ENCODE assay signal across 11 cellular contexts in genomic region chr1:25870614-25871013, GRCh38. TPM values are rescaled to one million over a fixed set of nuclear protein-coding genes. Genes with fewer than 3 reads are reported as not detected.
DNase-seq lines count a peak whose midpoint lies in the region; ATAC-seq and TF ChIP-seq lines count a peak whose summit lies in the region.
"Had no signal": no experiment of that assay in that cellular context is flagged by ENCODE, and none has a peak within 500 bp of the region (broad histone marks: within the 10 kb centered on the region; RNA-seq: fewer than 3 reads in every experiment).

No MANE protein-coding gene starts in this region.

- H3K27me3 ChIP-seq in Panc1 (ENCODE audit: control insufficient read depth, insufficient read depth, low read length) (no peaks in the 10 kb centered on the region), hepatocyte (no peaks in the 10 kb centered on the region)

- H3K79me2 ChIP-seq in hepatocyte = peaks cover 35% of the 10 kb centered on the region

- H3K9me3 ChIP-seq in Panc1 (ENCODE audit: control insufficient read depth, insufficient read depth, low read depth, low read length) (no peaks in the 10 kb centered on the region), hepatocyte (ENCODE audit: low read depth) (no peaks in the 10 kb centered on the region)

- no peak for ATAC-seq in Panc1
- no peak for ATAC-seq in HG03139 (IDR thresholded peaks at IDR 0.05; ENCODE audit: unreplicated experiment)

- no peak overlapping the region for H3K4me3 ChIP-seq in Panc1 (ENCODE audit: low read depth in 2 of 2, low read length in 2 of 2)
- no peak overlapping the region for H3K4me3 ChIP-seq in hepatocyte

- no TSS peak for BruUV-seq in Panc1 (replicated peaks; lab: Mats Ljungman, UMichigan)

- no peaks in the 10 kb centered on the region for H4K20me1 ChIP-seq in hepatocyte (ENCODE audit: insufficient read depth, poor library complexity, severe bottlenecking)

- CTCF ChIA-PET in Panc1 (lab: Charles Lee) = interaction anchor here (0.6 kb wide), 2 partner anchors 16 to 22 kb away, joined by 4 to 13 read pairs; no protein-coding TSS in a partner anchor

- intact Hi-C loops in Panc1 (cut with micrococcal nuclease; ENCODE audit: unreplicated experiment) = no loop called here

- in situ Hi-C loops in Panc1 (cut with HindIII; ENCODE audit: low pct_unique_long_range_greater_than_20kb, low sequenced_read_pairs) = no loop called here

- H3K36me3 ChIP-seq in Panc1 (ENCODE audit: control insufficient read depth, insufficient read depth, low read length) (no peaks in the 10 kb centered on the region; the same call in 1 of the 2 replicates), hepatocyte (replicated peaks; ENCODE audit: insufficient read depth, low read depth) (no peaks in the 10 kb centered on the region)

- 0 out of 2 replicates have a peak overlapping the region, but pooled peaks have one; percentile 7 for H3K27ac ChIP-seq in Panc1 (ENCODE audit: low read length)
- no peak overlapping the region for H3K27ac ChIP-seq in hepatocyte

- WGBS in hepatocyte (ENCODE audit: low lambda C conversion rate, missing lambda C conversion rate) = 71% methylated on average over 1 of the region's 1 CpG

- no peak for DNase-seq in Panc1 (ENCODE audit: low read depth, low spot score)
- DNase-seq in hepatocyte (ENCODE audit: low spot score) = no peak
- DNase-seq in NOMO-1 treated with dmso at 0.1 percent for 144 hours (lab: John Stamatoyannopoulos, UW; ENCODE audit: unreplicated experiment) = no peak
- DNase-seq in NCI-H1105 treated with DMSO at 0.1 percent for 48 hours (lab: John Stamatoyannopoulos, UW) = no peak
- DNase-seq: HFFc6, MV-4-11, NCI-H1436 treated with DMSO at 0.1 percent for 48 hours, NCI-H2081, NCI-H510A treated with DMSO at 0.1 percent for 48 hours, SIG-M5 had no signal

- peak overlapping the region; percentile 21 for H3K4me2 ChIP-seq in hepatocyte

- POLR2A ChIA-PET in Panc1 (lab: Charles Lee) = no interaction called here

- H3K4me1 ChIP-seq in Panc1 (ENCODE audit: control insufficient read depth, insufficient read depth, low read length) (peaks cover 34% of the 10 kb centered on the region), hepatocyte (ENCODE audit: insufficient read depth) (peaks cover 48% of the 10 kb centered on the region)

- TF ChIP-seq CTCF in Panc1 (IDR thresholded peaks at IDR 0.05) (no peak), hepatocyte (IDR thresholded peaks at IDR 0.05; ENCODE audit: poor library complexity) (no peak)

- no peak overlapping the region for H2AFZ ChIP-seq in hepatocyte

- H3K9me2 ChIP-seq in hepatocyte (replicated peaks; ENCODE audit: insufficient read depth) = no peaks in the 10 kb centered on the region

RNA-seq across cellular contexts. Expression of gene PAQR7, which starts 4.9 kb away (rescaled TPM):
- total RNA-seq in Panc1 (2021; ENCODE audit: unreplicated experiment) (30.9 TPM), hepatocyte (21.5 and 27.0 TPM in 2 replicates)
- polyA plus RNA-seq in Panc1 (2012; ENCODE audit: insufficient read length) = 28.7 TPM
- 3.3 and 4.8 TPM in 2 replicates for polyA plus RNA-seq in hepatocyte

RNA-seq across cellular contexts. Expression of gene AUNIP, which starts 11.4 kb away (rescaled TPM):
- 12.2 TPM for total RNA-seq in Panc1 (2021; ENCODE audit: unreplicated experiment)
- polyA plus RNA-seq in Panc1 (2012; ENCODE audit: insufficient read length) = 3.1 TPM
- 1.3 and 2.4 TPM in 2 replicates for total RNA-seq in hepatocyte
- polyA plus RNA-seq in hepatocyte = 0.41 and 2.4 TPM in 2 replicates

RNA-seq across cellular contexts. Expression of gene STMN1, which starts 35.6 kb away (rescaled TPM):
- total RNA-seq in Panc1 (2021; ENCODE audit: unreplicated experiment) = 316 TPM
- 199 TPM for polyA plus RNA-seq in Panc1 (2012; ENCODE audit: insufficient read length)
- 91.6 and 104 TPM in 2 replicates for total RNA-seq in hepatocyte
- 338 and 395 TPM in 2 replicates for polyA plus RNA-seq in hepatocyte

RNA-seq across cellular contexts. Expression of gene MTFR1L, which starts 50.9 kb away (rescaled TPM):
- total RNA-seq in Panc1 (2021; ENCODE audit: unreplicated experiment) = 68.5 TPM
- 70.2 TPM for polyA plus RNA-seq in Panc1 (2012; ENCODE audit: insufficient read length)
- total RNA-seq in hepatocyte = 59.5 and 62.6 TPM in 2 replicates
- polyA plus RNA-seq in hepatocyte = 90.7 and 103 TPM in 2 replicates
